ENCODE assay signal across 8 cellular contexts in the genomic region with DNA sequence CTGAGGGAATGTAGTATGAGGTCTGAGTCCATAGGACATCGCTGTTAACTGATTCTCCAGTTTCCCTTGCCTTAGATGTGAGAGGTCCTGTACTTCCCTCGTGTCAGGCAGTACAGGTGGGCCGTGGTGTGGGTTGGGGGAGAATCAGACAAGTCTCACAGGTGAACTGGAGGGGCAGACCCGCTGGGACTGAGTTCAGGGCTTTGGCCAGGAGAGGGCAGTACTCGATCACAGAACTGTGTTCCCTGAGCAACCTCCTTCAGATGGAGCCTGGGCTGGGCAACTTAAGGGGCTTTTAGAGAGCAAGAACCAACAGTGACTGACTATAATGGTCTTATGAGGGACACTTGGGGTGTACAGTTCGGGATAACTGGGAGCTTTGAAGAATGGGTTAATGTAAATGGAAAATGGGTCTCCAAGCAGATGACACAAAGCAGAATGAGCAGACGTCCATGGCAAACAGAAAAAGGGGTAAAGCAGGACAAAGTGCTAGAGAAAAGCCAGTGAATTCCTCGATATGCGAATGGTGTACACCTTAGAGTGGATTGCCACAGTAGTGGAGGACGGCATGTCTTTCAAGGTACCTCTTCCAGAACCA.
DNase-seq lines count a peak whose midpoint lies in the region; ATAC-seq, FAIRE-seq and TF ChIP-seq lines count a peak whose summit lies in the region.

No MANE protein-coding gene starts in this region.

- peak; percentile 39 to 46 for DNase-seq in A549 (ENCODE audit: low read depth in 1 of 2, low spot score in 1 of 2)
- DNase-seq in NCI-H748 (lab: John Stamatoyannopoulos, UW; ENCODE audit: unreplicated experiment) = peak; percentile 56
- DNase-seq in activated CD8-positive, alpha-beta T cell treated with anti-CD3 and anti-CD28 coated beads for 36 hours = peak; percentile 77
- DNase-seq in endodermal cell = peak; percentile 95
- peak; percentile 51 to 82 (median 65) for DNase-seq in mucosa of descending colon
- DNase-seq in stimulated activated effector memory CD8-positive, alpha-beta T cell treated with anti-CD3 and anti-CD28 coated beads, Interleukin-12 subunit alpha, Interleukin-12 subunit beta, amount 100 ng/mL, for 72 hours (ENCODE audit: low spot score in 2 of 2) = peak; percentile 38 to 84

- H3K36me3 ChIP-seq in endodermal cell (ENCODE audit: control insufficient read depth, insufficient read depth, low read length) (no peaks in the 10 kb centered on the region), mucosa of descending colon (ENCODE audit: low read depth) (no peaks in the 10 kb centered on the region)

- H3K27ac Mint-ChIP-seq in activated CD8-positive, alpha-beta T cell treated with anti-CD3 and anti-CD28 coated beads for 36 hours = no peak overlapping the region
- no peak overlapping the region for H3K27ac Mint-ChIP-seq in endodermal cell
- no peak overlapping the region for H3K27ac Mint-ChIP-seq in stimulated activated effector memory CD8-positive, alpha-beta T cell treated with anti-CD3 and anti-CD28 coated beads, Interleukin-12 subunit alpha, Interleukin-12 subunit beta, amount 100 ng/mL, for 72 hours

- H3K4me1 ChIP-seq in A549 = no peaks in the 10 kb centered on the region
- peaks cover 10% of the 10 kb centered on the region for H3K4me1 ChIP-seq in endodermal cell (ENCODE audit: control insufficient read depth, insufficient read depth, low read length)
- no peaks in the 10 kb centered on the region for H3K4me1 ChIP-seq in mucosa of descending colon (ENCODE audit: low read depth)

- H3K4me1 Mint-ChIP-seq in activated CD8-positive, alpha-beta T cell treated with anti-CD3 and anti-CD28 coated beads for 36 hours (ENCODE audit: low read depth) = no peaks in the 10 kb centered on the region
- peaks cover 9% of the 10 kb centered on the region for H3K4me1 Mint-ChIP-seq in endodermal cell
- H3K4me1 Mint-ChIP-seq in stimulated activated effector memory CD8-positive, alpha-beta T cell treated with anti-CD3 and anti-CD28 coated beads, Interleukin-12 subunit alpha, Interleukin-12 subunit beta, amount 100 ng/mL, for 72 hours = no peaks in the 10 kb centered on the region

- peak; percentile 62 for TF ChIP-seq CTCF in A549 (IDR thresholded peaks at IDR 0.05)
- TF ChIP-seq CTCF in activated CD8-positive, alpha-beta T cell treated with anti-CD3 and anti-CD28 coated beads for 36 hours (IDR thresholded peaks at IDR 0.05) = peak; percentile 74
- TF ChIP-seq CTCF in endodermal cell (conservative IDR thresholded peaks at IDR 0.05) = peak; percentile 93
- TF ChIP-seq CTCF in mucosa of descending colon (IDR thresholded peaks at IDR 0.05) = peak; percentile 40

- H3K9me3 ChIP-seq in A549 (no peaks in the 10 kb centered on the region), endodermal cell (ENCODE audit: control insufficient read depth, low read length) (no peaks in the 10 kb centered on the region), mucosa of descending colon (no peaks in the 10 kb centered on the region)

- TF ChIP-seq RAD21 in A549 (conservative IDR thresholded peaks at IDR 0.05 in 1 of 2, IDR thresholded peaks at IDR 0.05 in 1 of 2) = peak; percentile 72 to 74

- TF ChIP-seq POLR2A in A549 (IDR thresholded peaks at IDR 0.05; ENCODE audit: low read length) = no peak

- peaks cover 32% of the 10 kb centered on the region for H3K27me3 ChIP-seq in endodermal cell (ENCODE audit: control insufficient read depth, insufficient read depth, low read length, poor library complexity, severe bottlenecking)

- H3K9ac ChIP-seq in endodermal cell (ENCODE audit: extremely low read depth, low read length, poor library complexity, severe bottlenecking) = no peak overlapping the region

- H3K4me3 ChIP-seq in A549 (no peak overlapping the region), endodermal cell (ENCODE audit: low read length) (no peak overlapping the region), mucosa of descending colon (no peak overlapping the region)

- CTCF ChIA-PET in A549 (lab: Yijun Ruan, JAX) = interaction anchor here (0.5 to 5.6 kb wide), 14 partner anchors 9 to 777 kb away, joined by 3 to 36 read pairs (median 4); no protein-coding TSS in a partner anchor
- CTCF ChIA-PET in activated CD8-positive, alpha-beta T cell treated with anti-CD3 and anti-CD28 coated beads for 36 hours (lab: Charles Lee) = interaction anchor here (0.5 to 4.2 kb wide), 15 partner anchors 10 to 283 kb away, joined by 3 to 46 read pairs (median 4); no protein-coding TSS in a partner anchor

- POLR2A ChIA-PET in A549 (lab: Yijun Ruan, JAX) = no interaction called here
- POLR2A ChIA-PET in activated CD8-positive, alpha-beta T cell treated with anti-CD3 and anti-CD28 coated beads for 36 hours (lab: Charles Lee) = no interaction called here

- no peaks in the 10 kb centered on the region for H3K9me3 Mint-ChIP-seq in activated CD8-positive, alpha-beta T cell treated with anti-CD3 and anti-CD28 coated beads for 36 hours
- H3K9me3 Mint-ChIP-seq in endodermal cell = no peaks in the 10 kb centered on the region
- no peaks in the 10 kb centered on the region for H3K9me3 Mint-ChIP-seq in stimulated activated effector memory CD8-positive, alpha-beta T cell treated with anti-CD3 and anti-CD28 coated beads, Interleukin-12 subunit alpha, Interleukin-12 subunit beta, amount 100 ng/mL, for 72 hours

- no peak overlapping the region for H3K27ac ChIP-seq in A549
- H3K27ac ChIP-seq in endodermal cell (ENCODE audit: low read depth, low read length) = no peak overlapping the region

- intact Hi-C loops in activated CD8-positive, alpha-beta T cell treated with anti-CD3 and anti-CD28 coated beads for 36 hours (cut with micrococcal nuclease) = loop anchor here (2.0 kb wide), 1 partner anchor 118 kb away; no protein-coding TSS in a partner anchor
- intact Hi-C loops in mucosa of descending colon (cut with DNase I, micrococcal nuclease) = loop anchor here in 1 of 2 donors (5.0 kb wide), 1 partner anchor 117 kb away; no protein-coding TSS in a partner anchor

- peaks cover 8% of the 10 kb centered on the region for H3K27me3 Mint-ChIP-seq in activated CD8-positive, alpha-beta T cell treated with anti-CD3 and anti-CD28 coated beads for 36 hours
- peaks cover 51% of the 10 kb centered on the region for H3K27me3 Mint-ChIP-seq in endodermal cell (ENCODE audit: insufficient read depth)

- no peak for FAIRE-seq in A549 (lab: Jason Lieb, UNC)

- peak; percentile 84 to 96 for ATAC-seq in A549
- ATAC-seq in GM18511 (IDR thresholded peaks at IDR 0.05; ENCODE audit: unreplicated experiment) = peak; percentile 82
- ATAC-seq in HG03135 (IDR thresholded peaks at IDR 0.05; ENCODE audit: unreplicated experiment) = peak; percentile 64
- peak; percentile 79 for ATAC-seq in activated CD8-positive, alpha-beta T cell treated with anti-CD3 and anti-CD28 coated beads for 36 hours
- peak; percentile 69 for ATAC-seq in mucosa of descending colon
- peak; percentile 71 for ATAC-seq in stimulated activated effector memory CD8-positive, alpha-beta T cell treated with anti-CD3 and anti-CD28 coated beads, Interleukin-12 subunit alpha, Interleukin-12 subunit beta, amount 100 ng/mL, for 72 hours

- no peak overlapping the region for H3K4me2 ChIP-seq in A549

- no peak overlapping the region for H3K4me3 Mint-ChIP-seq in activated CD8-positive, alpha-beta T cell treated with anti-CD3 and anti-CD28 coated beads for 36 hours
- no peak overlapping the region for H3K4me3 Mint-ChIP-seq in endodermal cell
- no peak overlapping the region for H3K4me3 Mint-ChIP-seq in stimulated activated effector memory CD8-positive, alpha-beta T cell treated with anti-CD3 and anti-CD28 coated beads, Interleukin-12 subunit alpha, Interleukin-12 subunit beta, amount 100 ng/mL, for 72 hours

- no peaks in the 10 kb centered on the region for H3K36me3 Mint-ChIP-seq in activated CD8-positive, alpha-beta T cell treated with anti-CD3 and anti-CD28 coated beads for 36 hours (ENCODE audit: low read depth)
- H3K36me3 Mint-ChIP-seq in endodermal cell (ENCODE audit: low read depth) = no peaks in the 10 kb centered on the region
- H3K36me3 Mint-ChIP-seq in stimulated activated effector memory CD8-positive, alpha-beta T cell treated with anti-CD3 and anti-CD28 coated beads, Interleukin-12 subunit alpha, Interleukin-12 subunit beta, amount 100 ng/mL, for 72 hours = no peaks in the 10 kb centered on the region

- 2% methylated on average over 8 of the region's 10 CpGs for WGBS in A549 (ENCODE audit: missing lambda C conversion rate)
- 34 to 43% methylated on average over 7 to 10 of the region's 10 CpGs for WGBS in endodermal cell (ENCODE audit: insufficient coverage in 1 of 2, insufficient read length in 1 of 2), 2 experiments

- TF ChIP-seq EP300 in A549 (IDR thresholded peaks at IDR 0.05) = no peak

TF ChIP-seq in A549, 52 proteins besides CTCF, POLR2A, EP300 and RAD21:
- TF ChIP-seq SMC3 (IDR thresholded peaks at IDR 0.05) = peak; percentile 48
- TF ChIP-seq CBX2 (IDR thresholded peaks at IDR 0.05; ENCODE audit: borderline replicate concordance, low read depth) = no peak

Comparison
In these comparisons a context has a peak if more than half of its experiments do, and no peak if none do; other contexts are left out.
1. DNase-seq: peak in every context shown above with its lines; median percentile 95 in endodermal cell; 77 in activated CD8-positive, alpha-beta T cell treated with anti-CD3 and anti-CD28 coated beads for 36 hours; 65 in mucosa of descending colon; 61 in stimulated activated effector memory CD8-positive, alpha-beta T cell treated with anti-CD3 and anti-CD28 coated beads, Interleukin-12 subunit alpha, Interleukin-12 subunit beta, amount 100 ng/mL, for 72 hours; 56 in NCI-H748; 42 in A549.
2. CTCF ChIP-seq: peak in every context shown above with its lines; median percentile 93 in endodermal cell; 74 in activated CD8-positive, alpha-beta T cell treated with anti-CD3 and anti-CD28 coated beads for 36 hours; 62 in A549; 40 in mucosa of descending colon.